In the genomic region with DNA sequence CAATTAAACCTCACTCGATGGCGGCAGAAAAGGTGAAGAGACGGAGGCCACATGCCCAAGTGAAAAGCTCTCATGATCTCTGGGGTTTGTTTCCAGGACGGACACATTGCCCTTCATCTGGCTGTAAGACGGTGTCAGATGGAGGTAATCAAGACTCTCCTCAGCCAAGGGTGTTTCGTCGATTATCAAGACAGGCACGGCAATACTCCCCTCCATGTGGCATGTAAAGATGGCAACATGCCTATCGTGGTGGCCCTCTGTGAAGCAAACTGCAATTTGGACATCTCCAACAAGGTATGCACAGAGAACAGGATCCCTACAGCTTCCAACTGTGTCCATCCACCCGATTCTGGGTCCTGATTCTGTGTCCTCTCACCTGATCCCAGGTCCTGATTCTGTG, we compare ENCODE assay signal across 18 cellular contexts.
"Had no signal": no experiment of that assay in that cellular context is flagged by ENCODE, and none has a peak within 500 bp of the region (broad histone marks: within the 10 kb centered on the region; RNA-seq: fewer than 3 reads in every experiment).

No MANE protein-coding gene starts in this region.

- H3K4me3 Mint-ChIP-seq: dendritic cell treated with granulocyte-macrophage colony-stimulating factor and Interleukin-4, amounts not matched to agents 40 ng/mL and 50 ng/mL, for 4 days; effector memory CD8-positive, alpha-beta T cell; endodermal cell; naive B cell had no signal

- H3K9me3 Mint-ChIP-seq: dendritic cell treated with granulocyte-macrophage colony-stimulating factor and Interleukin-4, amounts not matched to agents 40 ng/mL and 50 ng/mL, for 4 days; effector memory CD8-positive, alpha-beta T cell; endodermal cell had no signal

- DNase-seq: cerebellar nuclear complex; cortex of kidney; effector CD8-positive, alpha-beta T cell; effector memory CD8-positive, alpha-beta T cell; endodermal cell; foreskin keratinocyte; head of caudate nucleus; heart right ventricle; hippocampal formation; left cardiac atrium; left lung; left ventricle myocardium superior; lower lobe of right lung; mesenchymal stem cell; mucosa of descending colon; naive B cell had no signal

- H3K27ac Mint-ChIP-seq: dendritic cell treated with granulocyte-macrophage colony-stimulating factor and Interleukin-4, amounts not matched to agents 40 ng/mL and 50 ng/mL, for 4 days; effector memory CD8-positive, alpha-beta T cell; endodermal cell; naive B cell had no signal

- H3K4me1 Mint-ChIP-seq: endodermal cell, naive B cell had no signal

- H3K36me3 Mint-ChIP-seq: naive B cell had no signal

- H3K27me3 Mint-ChIP-seq: dendritic cell treated with granulocyte-macrophage colony-stimulating factor and Interleukin-4, amounts not matched to agents 40 ng/mL and 50 ng/mL, for 4 days; naive B cell had no signal

- ATAC-seq: effector memory CD8-positive, alpha-beta T cell; foreskin keratinocyte; gastroesophageal sphincter; heart right ventricle; left cardiac atrium; left ventricle myocardium superior; lower lobe of right lung; mucosa of descending colon had no signal
